Comparison of ENCODE assay signal across 8 cellular contexts in genomic region chr13:46386426-46386995, GRCh38. TPM values are rescaled to one million over a fixed set of nuclear protein-coding genes. Genes with fewer than 3 reads are reported as not detected.
DNase-seq lines count a peak whose midpoint lies in the region; ATAC-seq, FAIRE-seq and TF ChIP-seq lines count a peak whose summit lies in the region.

No MANE protein-coding gene starts in this region.

- TF ChIP-seq CTCF in HCT116 (IDR thresholded peaks at IDR 0.05 in 2 of 3, conservative IDR thresholded peaks at IDR 0.05 in 1 of 3; ENCODE audit: borderline replicate concordance in 1 of 3, insufficient read depth in 1 of 3, low read depth in 2 of 3, low read length in 2 of 3) (no peak), spleen (IDR thresholded peaks at IDR 0.05 in 8 of 11, conservative IDR thresholded peaks at IDR 0.05 in 3 of 11) (no peak)

- H3K4me3 Mint-ChIP-seq in activated T-helper 1 cell treated with anti-CD3 and anti-CD28 coated beads, Interleukin-12 subunit alpha, Interleukin-12 subunit beta, Interleukin-2, Interleukin-4 antibody, amounts not matched to agents 30 ng/mL and 10 ng/mL and 1 ng/mL, durations not matched to agents 14 hours and 24 hours and 36 hours = peak overlapping the region; percentile 87

- TF ChIP-seq POLR2A in HCT116 (IDR thresholded peaks at IDR 0.05; ENCODE audit: borderline replicate concordance, extremely low read depth, insufficient read depth, insufficient read length) (no peak), spleen (IDR thresholded peaks at IDR 0.05) (no peak), H54 (IDR thresholded peaks at IDR 0.05; ENCODE audit: low read depth, low read length) (no peak)

- TF ChIP-seq RAD21 in HCT116 (IDR thresholded peaks at IDR 0.05; ENCODE audit: low read depth) = no peak

- H4K20me1 ChIP-seq in HCT116 (ENCODE audit: insufficient read depth) = no peaks in the 10 kb centered on the region

- intact Hi-C loops in HCT116 (cut with micrococcal nuclease) (no loop called here), spleen (cut with DNase I; ENCODE audit: low total_unique reads) (no loop called here)
- intact Hi-C loops in activated T-helper 1 cell treated with anti-CD3 and anti-CD28 coated beads, Interleukin-12 subunit alpha, Interleukin-12 subunit beta, Interleukin-2, Interleukin-4 antibody, amounts not matched to agents 30 ng/mL and 10 ng/mL and 1 ng/mL, durations not matched to agents 14 hours and 24 hours and 36 hours (cut with micrococcal nuclease) = loop anchor here (5.0 kb wide), 1 partner anchor 219 kb away; no protein-coding TSS in a partner anchor

- BruUV-seq in HCT116 (replicated peaks; lab: Mats Ljungman, UMichigan) = no TSS peak

- DNase-seq in HCT116 (ENCODE audit: low read depth, low spot score) (no peak), iPS-NIHi11 (ENCODE audit: low spot score) (peak; percentile 30), spleen (peak; percentile 79), occipital lobe (lab: John Stamatoyannopoulos, UW) (no peak), H54 (ENCODE audit: insufficient read length, low spot score) (no peak), ureter (ENCODE audit: low spot score) (no peak)
- DNase-seq in activated T-helper 1 cell treated with anti-CD3 and anti-CD28 coated beads, Interleukin-12 subunit alpha, Interleukin-12 subunit beta, Interleukin-2, Interleukin-4 antibody, amounts not matched to agents 30 ng/mL and 10 ng/mL and 1 ng/mL, durations not matched to agents 14 hours and 24 hours and 36 hours (ENCODE audit: low spot score) = no peak
- DNase-seq in activated CD4-positive, CD25-positive, alpha-beta regulatory T cell treated with anti-CD3 and anti-CD28 coated beads, Interleukin-2, amount 50 U/mL, for 72 hours = no peak

- RAD21 ChIA-PET in HCT116 (lab: Charles Lee; ENCODE audit: low non-redundant PET in 1 of 2, low total read pairs in 2 of 2, uncharacterized antibody in 2 of 2, unreplicated experiment in 2 of 2) = interaction anchor here in 1 of 2 experiments (0.6 kb wide), 1 partner anchor 52 kb away, joined by 3 read pairs; no protein-coding TSS in a partner anchor

- H3K9me3 ChIP-seq in HCT116 (ENCODE audit: control insufficient read depth in 1 of 2, insufficient read depth in 1 of 2, low read depth in 1 of 2, low read length in 2 of 2) = no peaks in the 10 kb centered on the region
- H3K9me3 ChIP-seq in spleen = no peaks in the 10 kb centered on the region

- 5 to 14% (median 8%) methylated on average over 34 of the region's 34 CpGs for whole genome bisulfite sequencing in spleen, 5 donors

- H3K27ac ChIP-seq in HCT116 (ENCODE audit: low read depth, low read length) = no peak overlapping the region
- peak overlapping the region; percentile 51 to 95 (median 87) for H3K27ac ChIP-seq in spleen

- H3K4me1 ChIP-seq in HCT116 (ENCODE audit: control insufficient read depth in 1 of 2, insufficient read depth in 2 of 2, low read length in 2 of 2) (peaks cover 0 to 28% of the 10 kb centered on the region in 2 experiments; a peak in 2 of 4 replicates), spleen (peaks cover 15 to 100% (median 61%) of the 10 kb centered on the region in 6 donors)

- H3K9ac ChIP-seq in HCT116 (ENCODE audit: low read length) = no peak overlapping the region

- H3K9me3 Mint-ChIP-seq in activated T-helper 1 cell treated with anti-CD3 and anti-CD28 coated beads, Interleukin-12 subunit alpha, Interleukin-12 subunit beta, Interleukin-2, Interleukin-4 antibody, amounts not matched to agents 30 ng/mL and 10 ng/mL and 1 ng/mL, durations not matched to agents 14 hours and 24 hours and 36 hours = no peaks in the 10 kb centered on the region

- POLR2A ChIA-PET in HCT116 (lab: Charles Lee) = no interaction called here

- H3K27me3 Mint-ChIP-seq in activated T-helper 1 cell treated with anti-CD3 and anti-CD28 coated beads, Interleukin-12 subunit alpha, Interleukin-12 subunit beta, Interleukin-2, Interleukin-4 antibody, amounts not matched to agents 30 ng/mL and 10 ng/mL and 1 ng/mL, durations not matched to agents 14 hours and 24 hours and 36 hours (ENCODE audit: insufficient read depth) = peaks cover 23% of the 10 kb centered on the region

- peaks cover 2% of the 10 kb centered on the region for H3K36me3 Mint-ChIP-seq in activated T-helper 1 cell treated with anti-CD3 and anti-CD28 coated beads, Interleukin-12 subunit alpha, Interleukin-12 subunit beta, Interleukin-2, Interleukin-4 antibody, amounts not matched to agents 30 ng/mL and 10 ng/mL and 1 ng/mL, durations not matched to agents 14 hours and 24 hours and 36 hours (ENCODE audit: low read depth)

- no peak for ATAC-seq in HCT116

- H3K4me2 ChIP-seq in HCT116 (ENCODE audit: low read length) = peak overlapping the region; percentile 77

- no peak overlapping the region for H3K27ac Mint-ChIP-seq in activated T-helper 1 cell treated with anti-CD3 and anti-CD28 coated beads, Interleukin-12 subunit alpha, Interleukin-12 subunit beta, Interleukin-2, Interleukin-4 antibody, amounts not matched to agents 30 ng/mL and 10 ng/mL and 1 ng/mL, durations not matched to agents 14 hours and 24 hours and 36 hours

- H3K9me2 ChIP-seq in HCT116 (ENCODE audit: insufficient read depth) = no peaks in the 10 kb centered on the region

- no peak overlapping the region for H3K4me3 ChIP-seq in HCT116 (replicated peaks in 1 of 2; ENCODE audit: low read depth in 1 of 2, low read length in 2 of 2)
- H3K4me3 ChIP-seq in spleen = peak overlapping the region; percentile 33 to 85 (median 60)

- no peak overlapping the region for H2AFZ ChIP-seq in HCT116 (ENCODE audit: low read depth, low read length, poor library complexity, severe bottlenecking)

- no peak for FAIRE-seq in H54 (lab: Jason Lieb, UNC)

- H3K79me2 ChIP-seq in HCT116 (ENCODE audit: insufficient read depth, low read length) = no peaks in the 10 kb centered on the region

- H3K4me1 Mint-ChIP-seq in activated T-helper 1 cell treated with anti-CD3 and anti-CD28 coated beads, Interleukin-12 subunit alpha, Interleukin-12 subunit beta, Interleukin-2, Interleukin-4 antibody, amounts not matched to agents 30 ng/mL and 10 ng/mL and 1 ng/mL, durations not matched to agents 14 hours and 24 hours and 36 hours (ENCODE audit: low read depth) = peaks cover 35% of the 10 kb centered on the region

- H3K27me3 ChIP-seq in HCT116 (ENCODE audit: insufficient read depth, low read length) (no peaks in the 10 kb centered on the region), spleen (replicated peaks in 1 of 7) (peaks cover 0 to 38% (median 17%) of the 10 kb centered on the region in 7 donors)

- no peaks in the 10 kb centered on the region for H3K36me3 ChIP-seq in HCT116 (ENCODE audit: control insufficient read depth in 1 of 2, insufficient read depth in 2 of 2, low read length in 2 of 2)
- no peaks in the 10 kb centered on the region for H3K36me3 ChIP-seq in spleen

- CTCF ChIA-PET in HCT116 (lab: Charles Lee) = no interaction called here

TF ChIP-seq in HCT116, 20 proteins besides CTCF, POLR2A, EP300 and RAD21:
- TF ChIP-seq ZBTB33 (IDR thresholded peaks at IDR 0.05; ENCODE audit: extremely low read depth, insufficient replicate concordance, low read length) = no peak
- TF ChIP-seq SIN3A (IDR thresholded peaks at IDR 0.05; ENCODE audit: low read depth) = no peak
- TF ChIP-seq YY1 (IDR thresholded peaks at IDR 0.05; ENCODE audit: extremely low read depth, insufficient replicate concordance, low read depth, low read length) = no peak
- no peak for TF ChIP-seq ATF3 (IDR thresholded peaks at IDR 0.05)
- TF ChIP-seq SRF (IDR thresholded peaks at IDR 0.05; ENCODE audit: low read depth) = no peak
- TF ChIP-seq EGR1 (IDR thresholded peaks at IDR 0.05; ENCODE audit: low read depth) = no peak

RNA-seq across cellular contexts. Expression of gene RUBCNL, which starts 0.5 kb away (rescaled TPM):
- total RNA-seq in HCT116 (2021; ENCODE audit: unreplicated experiment) = 0.42 TPM
- 0.34 and 0.48 TPM in 2 replicates for polyA plus RNA-seq in HCT116 (2012)
- total RNA-seq in activated T-helper 1 cell treated with anti-CD3 and anti-CD28 coated beads, Interleukin-12 subunit alpha, Interleukin-12 subunit beta, Interleukin-2, Interleukin-4 antibody, amounts not matched to agents 30 ng/mL and 10 ng/mL and 1 ng/mL, durations not matched to agents 14 hours and 24 hours and 36 hours = 1.2 and 2.8 TPM in 2 replicates
- 10 to 100 TPM; 40.0 to 77.2 (median 51.7) TPM for total RNA-seq in spleen
- polyA plus RNA-seq in spleen = 10 to 100 TPM; 28.9 to 47.9 (median 32.3) TPM
- total RNA-seq in occipital lobe = 5.8 TPM
- 4.2 TPM for total RNA-seq in ureter

Comparison
In these comparisons a context has a peak if more than half of its experiments do, and no peak if none do; other contexts are left out.
1. DNase-seq: peak in iPS-NIHi11 (single experiment) and spleen (single experiment); none in HCT116 (single experiment), activated T-helper 1 cell treated with anti-CD3 and anti-CD28 coated beads, Interleukin-12 subunit alpha, Interleukin-12 subunit beta, Interleukin-2, Interleukin-4 antibody, amounts not matched to agents 30 ng/mL and 10 ng/mL and 1 ng/mL, durations not matched to agents 14 hours and 24 hours and 36 hours (single experiment), occipital lobe (single experiment), activated CD4-positive, CD25-positive, alpha-beta regulatory T cell treated with anti-CD3 and anti-CD28 coated beads, Interleukin-2, amount 50 U/mL, for 72 hours (single experiment), H54 (single experiment) and ureter (single experiment).
2. H3K4me3 ChIP-seq: peak in spleen (8 of 8); none in HCT116 (0 of 2).